ENCODE assay signal across 10 cellular contexts in genomic region chr14:68089146-68089715, GRCh38.
DNase-seq lines count a peak whose midpoint lies in the region; ATAC-seq and TF ChIP-seq lines count a peak whose summit lies in the region.
"Had no signal": no experiment of that assay in that cellular context is flagged by ENCODE, and none has a peak within 500 bp of the region (broad histone marks: within the 10 kb centered on the region; RNA-seq: fewer than 3 reads in every experiment).

No MANE protein-coding gene starts in this region.

- intact Hi-C loops in activated CD4-positive, alpha-beta T cell treated with anti-CD3 and anti-CD28 coated beads for 36 hours (cut with DNase I, micrococcal nuclease), result no loop called here

- peak; percentile 74 for ATAC-seq in activated CD4-positive, alpha-beta T cell treated with anti-CD3 and anti-CD28 coated beads for 36 hours
- no peak for ATAC-seq in HG03521 (IDR thresholded peaks at IDR 0.05; ENCODE audit: unreplicated experiment)

- peaks cover 2% of the 10 kb centered on the region for H3K36me3 Mint-ChIP-seq in activated CD4-positive, alpha-beta T cell treated with anti-CD3 and anti-CD28 coated beads for 36 hours (ENCODE audit: low read depth)
- H3K36me3 Mint-ChIP-seq in activated CD4-positive, alpha-beta T cell treated with anti-CD3 and anti-CD28 coated beads, Interleukin-2, amount 10 ng/mL, durations not matched to agents 7 days and 5 days (ENCODE audit: low read depth), result peaks cover 3% of the 10 kb centered on the region
- peaks cover 9% of the 10 kb centered on the region for H3K36me3 Mint-ChIP-seq in type B pancreatic cell

- DNase-seq in activated CD4-positive, alpha-beta T cell treated with anti-CD3 and anti-CD28 coated beads for 36 hours, result no peak
- DNase-seq in activated CD4-positive, alpha-beta T cell treated with anti-CD3 and anti-CD28 coated beads, Interleukin-2, amount 10 ng/mL, durations not matched to agents 7 days and 5 days, result no peak
- peak; percentile 54 for DNase-seq in RWPE1 (ENCODE audit: low spot score)
- DNase-seq in iris pigment epithelial cell (ENCODE audit: low read depth), result peak; percentile 62
- DNase-seq in type B pancreatic cell (ENCODE audit: extremely low spot score, unreplicated experiment), result no peak
- no peak for DNase-seq in OCI-M2 (lab: John Stamatoyannopoulos, UW; ENCODE audit: unreplicated experiment)
- no peak for DNase-seq in T1000 (lab: John Stamatoyannopoulos, UW)
- DNase-seq: testis had no signal

- no peaks in the 10 kb centered on the region for H3K27me3 Mint-ChIP-seq in activated CD4-positive, alpha-beta T cell treated with anti-CD3 and anti-CD28 coated beads for 36 hours
- no peaks in the 10 kb centered on the region for H3K27me3 Mint-ChIP-seq in activated CD4-positive, alpha-beta T cell treated with anti-CD3 and anti-CD28 coated beads, Interleukin-2, amount 10 ng/mL, durations not matched to agents 7 days and 5 days
- H3K27me3 Mint-ChIP-seq in type B pancreatic cell, result no peaks in the 10 kb centered on the region

- no peak overlapping the region for H3K27ac ChIP-seq in RWPE1
- H3K27ac ChIP-seq: parathyroid adenoma had no signal

- CTCF ChIA-PET in activated CD4-positive, alpha-beta T cell treated with anti-CD3 and anti-CD28 coated beads for 36 hours (lab: Charles Lee), result interaction anchor here (0.8 to 1.0 kb wide), 2 partner anchors 186 to 197 kb away, joined by 3 read pairs; no protein-coding TSS in a partner anchor
- CTCF ChIA-PET in activated CD4-positive, alpha-beta T cell treated with anti-CD3 and anti-CD28 coated beads, Interleukin-2, amount 10 ng/mL, durations not matched to agents 7 days and 5 days (lab: Charles Lee), result no interaction called here
- CTCF ChIA-PET in RWPE1 (lab: Yijun Ruan, JAX), result no interaction called here

- POLR2A ChIA-PET in activated CD4-positive, alpha-beta T cell treated with anti-CD3 and anti-CD28 coated beads for 36 hours (lab: Charles Lee), result interaction anchor here (0.6 kb wide), 1 partner anchor 85 kb away, joined by 7 read pairs; no protein-coding TSS in a partner anchor
- POLR2A ChIA-PET in activated CD4-positive, alpha-beta T cell treated with anti-CD3 and anti-CD28 coated beads, Interleukin-2, amount 10 ng/mL, durations not matched to agents 7 days and 5 days (lab: Charles Lee), result no interaction called here
- POLR2A ChIA-PET in RWPE1 (lab: Yijun Ruan, JAX; ENCODE audit: low non-redundant PET), result no interaction called here

- TF ChIP-seq CTCF in RWPE1 (conservative IDR thresholded peaks at IDR 0.05; ENCODE audit: low read depth) (no peak), type B pancreatic cell (conservative IDR thresholded peaks at IDR 0.05) (no peak)

- peaks cover 14% of the 10 kb centered on the region for H3K4me1 Mint-ChIP-seq in activated CD4-positive, alpha-beta T cell treated with anti-CD3 and anti-CD28 coated beads for 36 hours
- peaks cover 7% of the 10 kb centered on the region for H3K4me1 Mint-ChIP-seq in activated CD4-positive, alpha-beta T cell treated with anti-CD3 and anti-CD28 coated beads, Interleukin-2, amount 10 ng/mL, durations not matched to agents 7 days and 5 days
- H3K4me1 Mint-ChIP-seq in type B pancreatic cell (ENCODE audit: unreplicated experiment), result peaks cover 40% of the 10 kb centered on the region

- no peak overlapping the region for H3K4me3 Mint-ChIP-seq in activated CD4-positive, alpha-beta T cell treated with anti-CD3 and anti-CD28 coated beads for 36 hours
- H3K4me3 Mint-ChIP-seq in activated CD4-positive, alpha-beta T cell treated with anti-CD3 and anti-CD28 coated beads, Interleukin-2, amount 10 ng/mL, durations not matched to agents 7 days and 5 days, result no peak overlapping the region
- H3K4me3 Mint-ChIP-seq in type B pancreatic cell, result peak overlapping the region; percentile 77

- H3K27ac Mint-ChIP-seq in activated CD4-positive, alpha-beta T cell treated with anti-CD3 and anti-CD28 coated beads for 36 hours, result no peak overlapping the region
- no peak overlapping the region for H3K27ac Mint-ChIP-seq in activated CD4-positive, alpha-beta T cell treated with anti-CD3 and anti-CD28 coated beads, Interleukin-2, amount 10 ng/mL, durations not matched to agents 7 days and 5 days
- H3K27ac Mint-ChIP-seq in type B pancreatic cell, result peak overlapping the region; percentile 69

- peaks cover 5% of the 10 kb centered on the region for H3K9me3 Mint-ChIP-seq in activated CD4-positive, alpha-beta T cell treated with anti-CD3 and anti-CD28 coated beads for 36 hours (ENCODE audit: low read depth)
- H3K9me3 Mint-ChIP-seq in activated CD4-positive, alpha-beta T cell treated with anti-CD3 and anti-CD28 coated beads, Interleukin-2, amount 10 ng/mL, durations not matched to agents 7 days and 5 days, result no peaks in the 10 kb centered on the region
- peaks cover 17% of the 10 kb centered on the region for H3K9me3 Mint-ChIP-seq in type B pancreatic cell

Comparison
In these comparisons a context has a peak if more than half of its experiments do, and no peak if none do; other contexts are left out.
1. DNase-seq: peak in RWPE1 (single experiment) and iris pigment epithelial cell (single experiment); none in activated CD4-positive, alpha-beta T cell treated with anti-CD3 and anti-CD28 coated beads for 36 hours (single experiment), activated CD4-positive, alpha-beta T cell treated with anti-CD3 and anti-CD28 coated beads, Interleukin-2, amount 10 ng/mL, durations not matched to agents 7 days and 5 days (single experiment), type B pancreatic cell (single experiment), OCI-M2 (single experiment) and T1000 (single experiment).